1 cellular context compared by ENCODE assay signal in the genomic region with DNA sequence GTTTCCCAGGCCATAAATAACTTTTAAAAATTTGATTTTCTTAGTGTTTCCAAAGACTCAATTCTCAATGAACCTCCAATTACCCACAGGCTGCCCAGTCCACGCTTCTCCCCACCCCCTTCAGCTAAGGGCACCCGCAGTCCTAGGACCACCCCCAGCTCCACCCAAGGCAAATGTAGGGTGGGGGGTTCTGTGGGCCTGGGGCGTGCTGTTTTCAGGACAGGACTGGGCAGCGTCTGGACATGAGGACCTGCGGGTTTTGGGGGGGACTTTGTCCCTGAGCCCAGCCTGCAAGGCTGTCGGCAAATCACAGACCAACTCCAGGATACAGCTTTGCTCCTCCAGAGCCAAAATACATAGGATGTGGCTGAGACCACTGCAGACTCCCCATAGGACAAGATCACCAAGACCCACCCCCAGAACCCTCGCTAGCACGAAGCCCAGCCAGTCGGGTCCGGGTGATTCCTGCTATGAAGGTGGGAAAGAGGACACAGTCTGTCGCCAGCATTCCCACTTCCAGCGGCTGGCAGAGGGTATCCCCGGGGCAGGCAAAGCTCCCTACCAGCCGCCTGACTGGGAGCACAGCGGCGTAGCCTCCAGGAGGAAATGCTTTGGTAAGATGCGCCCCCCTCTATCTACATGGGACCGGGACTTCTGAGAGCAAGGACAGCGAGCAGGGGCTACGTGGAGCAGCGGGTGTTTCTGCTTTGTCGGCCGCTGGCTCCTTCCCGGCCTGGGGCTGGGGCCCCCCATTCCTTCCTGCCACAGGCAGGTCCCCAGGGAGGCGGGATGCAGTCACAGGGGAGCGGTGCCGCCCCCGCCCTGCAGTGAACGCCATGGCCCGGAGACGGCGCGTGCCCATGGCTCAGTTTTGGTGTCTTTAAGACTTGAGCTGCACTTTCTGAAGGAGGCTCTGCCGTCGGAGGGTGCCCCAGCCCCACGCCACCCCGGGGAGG.
TF ChIP-seq lines count a peak whose summit lies in the region.

No MANE protein-coding gene starts in this region.

TF ChIP-seq in IMR-90, 13 proteins besides CTCF, POLR2A, EP300 and RAD21:
- TF ChIP-seq RCOR1 (IDR thresholded peaks at IDR 0.05; ENCODE audit: insufficient replicate concordance, low read length) (no peak), BHLHE40 (IDR thresholded peaks at IDR 0.05; ENCODE audit: low read depth, low read length) (no peak), FOS (IDR thresholded peaks at IDR 0.05; ENCODE audit: low read depth, low read length) (no peak), MAZ (IDR thresholded peaks at IDR 0.05; ENCODE audit: borderline replicate concordance, low read depth, low read length) (no peak), ELK1 (IDR thresholded peaks at IDR 0.05; ENCODE audit: borderline replicate concordance, low read depth, low read length) (no peak), NFE2L2 (IDR thresholded peaks at IDR 0.05; ENCODE audit: low read depth, low read length) (no peak)
- TF ChIP-seq, protein P1, sequence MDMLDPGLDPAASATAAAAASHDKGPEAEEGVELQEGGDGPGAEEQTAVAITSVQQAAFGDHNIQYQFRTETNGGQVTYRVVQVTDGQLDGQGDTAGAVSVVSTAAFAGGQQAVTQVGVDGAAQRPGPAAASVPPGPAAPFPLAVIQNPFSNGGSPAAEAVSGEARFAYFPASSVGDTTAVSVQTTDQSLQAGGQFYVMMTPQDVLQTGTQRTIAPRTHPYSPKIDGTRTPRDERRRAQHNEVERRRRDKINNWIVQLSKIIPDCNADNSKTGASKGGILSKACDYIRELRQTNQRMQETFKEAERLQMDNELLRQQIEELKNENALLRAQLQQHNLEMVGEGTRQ (IDR thresholded peaks at IDR 0.05; ENCODE audit: low read depth, low read length), result no peak
